1 cellular context compared by ENCODE assay signal in the genomic region with DNA sequence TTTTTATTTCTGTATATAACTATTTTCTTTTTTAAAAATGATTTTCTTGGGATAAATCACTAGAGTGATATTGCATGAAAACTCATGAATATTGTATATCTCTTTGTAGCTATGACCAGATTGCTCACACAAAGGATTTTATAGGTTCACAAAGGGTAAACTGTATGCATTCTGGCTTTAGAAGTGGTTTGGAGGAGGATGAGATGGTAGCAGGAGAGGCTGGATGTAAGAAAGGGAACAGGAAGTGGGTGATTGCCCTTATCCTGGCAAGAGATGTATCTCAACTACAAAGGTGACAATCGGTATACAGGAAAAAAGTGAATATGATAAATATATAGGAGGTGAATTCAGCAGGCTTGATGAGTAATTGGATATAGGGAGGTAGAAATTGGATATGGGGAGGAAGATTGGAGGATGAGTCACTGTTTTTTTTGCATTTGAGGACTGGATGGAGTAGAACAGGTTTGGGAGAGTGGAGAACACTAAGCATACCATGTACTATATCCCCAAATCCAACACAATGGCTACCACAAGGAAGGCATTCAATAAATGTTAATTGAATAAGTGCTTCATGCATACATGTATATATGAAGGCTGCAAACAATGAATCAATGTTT.
A peak's percentile ranks its signal among the peaks of the same experiment; 100 is the strongest.
TF ChIP-seq lines count a peak whose summit lies in the region.

No MANE protein-coding gene starts in this region.

TF ChIP-seq in HepG2, 621 proteins besides CTCF, POLR2A, EP300 and RAD21 (continued from another document and continues in another):
- TF ChIP-seq, protein P1, sequence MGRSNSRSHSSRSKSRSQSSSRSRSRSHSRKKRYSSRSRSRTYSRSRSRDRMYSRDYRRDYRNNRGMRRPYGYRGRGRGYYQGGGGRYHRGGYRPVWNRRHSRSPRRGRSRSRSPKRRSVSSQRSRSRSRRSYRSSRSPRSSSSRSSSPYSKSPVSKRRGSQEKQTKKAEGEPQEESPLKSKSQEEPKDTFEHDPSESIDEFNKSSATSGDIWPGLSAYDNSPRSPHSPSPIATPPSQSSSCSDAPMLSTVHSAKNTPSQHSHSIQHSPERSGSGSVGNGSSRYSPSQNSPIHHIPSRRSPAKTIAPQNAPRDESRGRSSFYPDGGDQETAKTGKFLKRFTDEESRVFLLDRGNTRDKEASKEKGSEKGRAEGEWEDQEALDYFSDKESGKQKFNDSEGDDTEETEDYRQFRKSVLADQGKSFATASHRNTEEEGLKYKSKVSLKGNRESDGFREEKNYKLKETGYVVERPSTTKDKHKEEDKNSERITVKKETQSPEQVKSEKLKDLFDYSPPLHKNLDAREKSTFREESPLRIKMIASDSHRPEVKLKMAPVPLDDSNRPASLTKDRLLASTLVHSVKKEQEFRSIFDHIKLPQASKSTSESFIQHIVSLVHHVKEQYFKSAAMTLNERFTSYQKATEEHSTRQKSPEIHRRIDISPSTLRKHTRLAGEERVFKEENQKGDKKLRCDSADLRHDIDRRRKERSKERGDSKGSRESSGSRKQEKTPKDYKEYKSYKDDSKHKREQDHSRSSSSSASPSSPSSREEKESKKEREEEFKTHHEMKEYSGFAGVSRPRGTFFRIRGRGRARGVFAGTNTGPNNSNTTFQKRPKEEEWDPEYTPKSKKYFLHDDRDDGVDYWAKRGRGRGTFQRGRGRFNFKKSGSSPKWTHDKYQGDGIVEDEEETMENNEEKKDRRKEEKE (IDR thresholded peaks at IDR 0.05): no peak
- TF ChIP-seq ZMYM3 (CRISPR knock-in tag; IDR thresholded peaks at IDR 0.05) (no peak), ZBTB21 (CRISPR knock-in tag; IDR thresholded peaks at IDR 0.05) (no peak), ATF7-NPFF (CRISPR knock-in tag; IDR thresholded peaks at IDR 0.05; ENCODE audit: low read depth) (no peak), POGK (CRISPR knock-in tag; conservative IDR thresholded peaks at IDR 0.05) (no peak), KDM5A (IDR thresholded peaks at IDR 0.05; ENCODE audit: borderline replicate concordance, low read length) (no peak), ZNF530 (CRISPR knock-in tag; IDR thresholded peaks at IDR 0.05; ENCODE audit: low read depth) (no peak), ZNF44 (CRISPR knock-in tag; IDR thresholded peaks at IDR 0.05) (no peak), MEF2D (CRISPR knock-in tag; IDR thresholded peaks at IDR 0.05) (no peak), SOX5 (CRISPR knock-in tag; IDR thresholded peaks at IDR 0.05; ENCODE audit: borderline replicate concordance) (no peak), ZNF556 (CRISPR knock-in tag; IDR thresholded peaks at IDR 0.05; ENCODE audit: borderline replicate concordance) (no peak), MAF1 (CRISPR knock-in tag; IDR thresholded peaks at IDR 0.05; ENCODE audit: borderline replicate concordance) (no peak), ZFYVE20 (CRISPR knock-in tag; IDR thresholded peaks at IDR 0.05; ENCODE audit: borderline replicate concordance, low read depth) (no peak), ZBTB25 (CRISPR knock-in tag; IDR thresholded peaks at IDR 0.05) (no peak; the same call in 1 of the 2 replicates), PRMT3 (CRISPR knock-in tag; IDR thresholded peaks at IDR 0.05; ENCODE audit: borderline replicate concordance, low read depth) (no peak), NFKBIZ (CRISPR knock-in tag; IDR thresholded peaks at IDR 0.05) (no peak), HOXA3 (CRISPR knock-in tag; IDR thresholded peaks at IDR 0.05) (no peak), RBM22 (optimal IDR thresholded peaks at IDR 0.05; ENCODE audit: low read length) (peak; percentile 81), GPN1 (CRISPR knock-in tag; IDR thresholded peaks at IDR 0.05; ENCODE audit: borderline replicate concordance) (no peak), SUZ12 (IDR thresholded peaks at IDR 0.05; ENCODE audit: low read depth, low read length) (no peak), JUNB (CRISPR knock-in tag; IDR thresholded peaks at IDR 0.05; ENCODE audit: borderline replicate concordance) (0 out of 2 replicates have a peak, but pooled peaks have one; percentile 27), HNF1A (IDR thresholded peaks at IDR 0.05; ENCODE audit: low read depth) (no peak), HNF1A (CRISPR knock-in tag; IDR thresholded peaks at IDR 0.05; ENCODE audit: borderline replicate concordance) (peak; percentile 30; the same call in 1 of the 2 replicates), RXRA (CRISPR knock-in tag; IDR thresholded peaks at IDR 0.05) (no peak), ZNF543 (CRISPR knock-in tag; IDR thresholded peaks at IDR 0.05) (no peak), ZNF546 (CRISPR knock-in tag; conservative IDR thresholded peaks at IDR 0.05) (no peak), CEBPB (IDR thresholded peaks at IDR 0.05; ENCODE audit: borderline replicate concordance, low read depth, low read length) (no peak), JUND (CRISPR knock-in tag; IDR thresholded peaks at IDR 0.05) (0 out of 2 replicates have a peak, but pooled peaks have one; percentile 11), ZNF607 (CRISPR knock-in tag; IDR thresholded peaks at IDR 0.05; ENCODE audit: borderline replicate concordance) (no peak), MIXL1 (CRISPR knock-in tag; IDR thresholded peaks at IDR 0.05) (0 out of 2 replicates have a peak, but pooled peaks have one; percentile 9), KDM1A (CRISPR knock-in tag; IDR thresholded peaks at IDR 0.05) (no peak), SOX6 (IDR thresholded peaks at IDR 0.05) (no peak), SOX6 (CRISPR knock-in tag; IDR thresholded peaks at IDR 0.05) (no peak), FOXO1 (CRISPR knock-in tag; IDR thresholded peaks at IDR 0.05) (no peak), GATAD2A (CRISPR knock-in tag; IDR thresholded peaks at IDR 0.05) (0 out of 2 replicates have a peak, but pooled peaks have one; percentile 18), ZNF18 (CRISPR knock-in tag; IDR thresholded peaks at IDR 0.05; ENCODE audit: insufficient replicate concordance) (no peak), HOXD1 (CRISPR knock-in tag; IDR thresholded peaks at IDR 0.05) (no peak), ZNF790 (CRISPR knock-in tag; IDR thresholded peaks at IDR 0.05; ENCODE audit: borderline replicate concordance) (no peak), SAFB2 (CRISPR knock-in tag; IDR thresholded peaks at IDR 0.05; ENCODE audit: borderline replicate concordance, low read depth) (no peak), NPAS2 (CRISPR knock-in tag; IDR thresholded peaks at IDR 0.05; ENCODE audit: borderline replicate concordance) (no peak), ZNF350 (CRISPR knock-in tag; IDR thresholded peaks at IDR 0.05; ENCODE audit: borderline replicate concordance, low read depth) (no peak), ZNF614 (CRISPR knock-in tag; IDR thresholded peaks at IDR 0.05; ENCODE audit: borderline replicate concordance) (no peak)
- TF ChIP-seq, protein P2, sequence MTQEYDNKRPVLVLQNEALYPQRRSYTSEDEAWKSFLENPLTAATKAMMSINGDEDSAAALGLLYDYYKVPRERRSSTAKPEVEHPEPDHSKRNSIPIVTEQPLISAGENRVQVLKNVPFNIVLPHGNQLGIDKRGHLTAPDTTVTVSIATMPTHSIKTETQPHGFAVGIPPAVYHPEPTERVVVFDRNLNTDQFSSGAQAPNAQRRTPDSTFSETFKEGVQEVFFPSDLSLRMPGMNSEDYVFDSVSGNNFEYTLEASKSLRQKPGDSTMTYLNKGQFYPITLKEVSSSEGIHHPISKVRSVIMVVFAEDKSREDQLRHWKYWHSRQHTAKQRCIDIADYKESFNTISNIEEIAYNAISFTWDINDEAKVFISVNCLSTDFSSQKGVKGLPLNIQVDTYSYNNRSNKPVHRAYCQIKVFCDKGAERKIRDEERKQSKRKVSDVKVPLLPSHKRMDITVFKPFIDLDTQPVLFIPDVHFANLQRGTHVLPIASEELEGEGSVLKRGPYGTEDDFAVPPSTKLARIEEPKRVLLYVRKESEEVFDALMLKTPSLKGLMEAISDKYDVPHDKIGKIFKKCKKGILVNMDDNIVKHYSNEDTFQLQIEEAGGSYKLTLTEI (CRISPR knock-in tag; conservative IDR thresholded peaks at IDR 0.05): no peak
- TF ChIP-seq, protein P3, sequence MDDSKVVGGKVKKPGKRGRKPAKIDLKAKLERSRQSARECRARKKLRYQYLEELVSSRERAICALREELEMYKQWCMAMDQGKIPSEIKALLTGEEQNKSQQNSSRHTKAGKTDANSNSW (CRISPR knock-in tag; IDR thresholded peaks at IDR 0.05; ENCODE audit: borderline replicate concordance): no peak
- TF ChIP-seq, protein P4, sequence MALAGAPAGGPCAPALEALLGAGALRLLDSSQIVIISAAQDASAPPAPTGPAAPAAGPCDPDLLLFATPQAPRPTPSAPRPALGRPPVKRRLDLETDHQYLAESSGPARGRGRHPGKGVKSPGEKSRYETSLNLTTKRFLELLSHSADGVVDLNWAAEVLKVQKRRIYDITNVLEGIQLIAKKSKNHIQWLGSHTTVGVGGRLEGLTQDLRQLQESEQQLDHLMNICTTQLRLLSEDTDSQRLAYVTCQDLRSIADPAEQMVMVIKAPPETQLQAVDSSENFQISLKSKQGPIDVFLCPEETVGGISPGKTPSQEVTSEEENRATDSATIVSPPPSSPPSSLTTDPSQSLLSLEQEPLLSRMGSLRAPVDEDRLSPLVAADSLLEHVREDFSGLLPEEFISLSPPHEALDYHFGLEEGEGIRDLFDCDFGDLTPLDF (CRISPR knock-in tag; IDR thresholded peaks at IDR 0.05): no peak
- TF ChIP-seq, protein P5, sequence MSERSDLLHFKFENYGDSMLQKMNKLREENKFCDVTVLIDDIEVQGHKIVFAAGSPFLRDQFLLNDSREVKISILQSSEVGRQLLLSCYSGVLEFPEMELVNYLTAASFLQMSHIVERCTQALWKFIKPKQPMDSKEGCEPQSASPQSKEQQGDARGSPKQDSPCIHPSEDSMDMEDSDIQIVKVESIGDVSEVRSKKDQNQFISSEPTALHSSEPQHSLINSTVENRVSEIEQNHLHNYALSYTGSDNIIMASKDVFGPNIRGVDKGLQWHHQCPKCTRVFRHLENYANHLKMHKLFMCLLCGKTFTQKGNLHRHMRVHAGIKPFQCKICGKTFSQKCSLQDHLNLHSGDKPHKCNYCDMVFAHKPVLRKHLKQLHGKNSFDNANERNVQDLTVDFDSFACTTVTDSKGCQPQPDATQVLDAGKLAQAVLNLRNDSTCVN (CRISPR knock-in tag; IDR thresholded peaks at IDR 0.05; ENCODE audit: borderline replicate concordance): no peak
- TF ChIP-seq, protein P6, sequence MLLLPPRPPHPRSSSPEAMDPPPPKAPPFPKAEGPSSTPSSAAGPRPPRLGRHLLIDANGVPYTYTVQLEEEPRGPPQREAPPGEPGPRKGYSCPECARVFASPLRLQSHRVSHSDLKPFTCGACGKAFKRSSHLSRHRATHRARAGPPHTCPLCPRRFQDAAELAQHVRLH (CRISPR knock-in tag; IDR thresholded peaks at IDR 0.05; ENCODE audit: borderline replicate concordance, low read depth): no peak
